7 cellular contexts compared by ENCODE assay signal in genomic region chr10:59884893-59885292, GRCh38. TPM values are rescaled to one million over a fixed set of nuclear protein-coding genes. Genes with fewer than 3 reads are reported as not detected.
DNase-seq lines count a peak whose midpoint lies in the region; ATAC-seq, FAIRE-seq and TF ChIP-seq lines count a peak whose summit lies in the region.
"Not testable (repeated sequence)": the region's sequence is repeated elsewhere in the genome, so short reads cannot be mapped to it uniquely, and the experiment has no call there.

No MANE protein-coding gene starts in this region.

- not testable (repeated sequence) for ATAC-seq in T-helper 17 cell

- H3F3A ChIP-seq in MM.1S (ENCODE audit: insufficient read depth, low read length): not testable (repeated sequence)

- H3K79me2 ChIP-seq in MM.1S (ENCODE audit: low read length): peaks cover 69% of the 10 kb centered on the region

- not testable (repeated sequence) for H3K9ac ChIP-seq in MM.1S (ENCODE audit: low read length)

- H3K4me3 ChIP-seq in MM.1S (ENCODE audit: low read length): not testable (repeated sequence)

- not testable (repeated sequence) for TF ChIP-seq POLR2A in GM12891 (IDR thresholded peaks at IDR 0.05; ENCODE audit: low read depth, low read length)

- not testable (repeated sequence) for H3K27me3 Mint-ChIP-seq in T-helper 17 cell; activated T-cell treated with anti-CD3 and anti-CD28 coated beads, Interleukin-2, amount 50 U/mL, for 24 hours; activated naive CD8-positive, alpha-beta T cell treated with anti-CD3 and anti-CD28 coated beads for 36 hours; immature natural killer cell (ENCODE audit: low read depth in 3 of 3); progenitor cell of endocrine pancreas

- H3K27me3 ChIP-seq in MM.1S (replicated peaks; ENCODE audit: insufficient read depth, low read length): not testable (repeated sequence)

- peaks cover 23% of the 10 kb centered on the region for H3K4me1 ChIP-seq in MM.1S (ENCODE audit: low read length)

- H2AFZ ChIP-seq in MM.1S (ENCODE audit: low read length): not testable (repeated sequence)

- not testable (repeated sequence) for H4K20me1 ChIP-seq in MM.1S (ENCODE audit: insufficient read depth, low read length)

- H3K4me1 Mint-ChIP-seq in T-helper 17 cell: peaks cover 63% of the 10 kb centered on the region
- H3K4me1 Mint-ChIP-seq in activated T-cell treated with anti-CD3 and anti-CD28 coated beads, Interleukin-2, amount 50 U/mL, for 24 hours (ENCODE audit: low read depth): peaks cover 91% of the 10 kb centered on the region
- peaks cover 81% of the 10 kb centered on the region for H3K4me1 Mint-ChIP-seq in activated naive CD8-positive, alpha-beta T cell treated with anti-CD3 and anti-CD28 coated beads for 36 hours
- H3K4me1 Mint-ChIP-seq in immature natural killer cell: peaks cover 82 to 88% of the 10 kb centered on the region in 2 donors
- peaks cover 12% of the 10 kb centered on the region for H3K4me1 Mint-ChIP-seq in progenitor cell of endocrine pancreas (ENCODE audit: low read depth)

- not testable (repeated sequence) for H3K9me3 ChIP-seq in MM.1S (replicated peaks; ENCODE audit: insufficient read depth, low read length); T-helper 17 cell (ENCODE audit: control insufficient read depth, low read length, poor library complexity, severe bottlenecking)

- not testable (repeated sequence) for TF ChIP-seq CTCF in MM.1S (IDR thresholded peaks at IDR 0.05; ENCODE audit: low read length); progenitor cell of endocrine pancreas (IDR thresholded peaks at IDR 0.05; ENCODE audit: unreplicated experiment)

- H3K4me3 Mint-ChIP-seq in T-helper 17 cell: peak overlapping the region; percentile 12
- not testable (repeated sequence) for H3K4me3 Mint-ChIP-seq in activated T-cell treated with anti-CD3 and anti-CD28 coated beads, Interleukin-2, amount 50 U/mL, for 24 hours; progenitor cell of endocrine pancreas (ENCODE audit: low read depth)
- H3K4me3 Mint-ChIP-seq in activated naive CD8-positive, alpha-beta T cell treated with anti-CD3 and anti-CD28 coated beads for 36 hours: peak overlapping the region; percentile 7
- peak overlapping the region in 4 of 5 donors; percentile 56 to 81 (median 58) for H3K4me3 Mint-ChIP-seq in immature natural killer cell

- not testable (repeated sequence) for H3K27ac ChIP-seq in MM.1S (ENCODE audit: low read length)

- H3K36me3 Mint-ChIP-seq in T-helper 17 cell (ENCODE audit: low read depth); immature natural killer cell; progenitor cell of endocrine pancreas (ENCODE audit: insufficient read depth): not testable (repeated sequence)
- H3K36me3 Mint-ChIP-seq in activated T-cell treated with anti-CD3 and anti-CD28 coated beads, Interleukin-2, amount 50 U/mL, for 24 hours (ENCODE audit: low read depth): peaks cover 39% of the 10 kb centered on the region
- peaks cover 44% of the 10 kb centered on the region for H3K36me3 Mint-ChIP-seq in activated naive CD8-positive, alpha-beta T cell treated with anti-CD3 and anti-CD28 coated beads for 36 hours

- peak; percentile 5 for FAIRE-seq in GM12891 (lab: Jason Lieb, UNC)

- H3K4me2 ChIP-seq in MM.1S (ENCODE audit: low read depth, low read length): peak overlapping the region; percentile 70

- H3K36me3 ChIP-seq in MM.1S (replicated peaks; ENCODE audit: insufficient read depth, low read length): not testable (repeated sequence)

- not testable (repeated sequence) for H3K9me3 Mint-ChIP-seq in activated T-cell treated with anti-CD3 and anti-CD28 coated beads, Interleukin-2, amount 50 U/mL, for 24 hours; activated naive CD8-positive, alpha-beta T cell treated with anti-CD3 and anti-CD28 coated beads for 36 hours; immature natural killer cell; progenitor cell of endocrine pancreas (ENCODE audit: low read depth)

- H3K27ac Mint-ChIP-seq in T-helper 17 cell (peak overlapping the region; percentile 90), immature natural killer cell (peak overlapping the region in 2 of 6 donors; percentile 9 to 64), progenitor cell of endocrine pancreas (peak overlapping the region; percentile 68)
- peak overlapping the region; percentile 53 for H3K27ac Mint-ChIP-seq in activated T-cell treated with anti-CD3 and anti-CD28 coated beads, Interleukin-2, amount 50 U/mL, for 24 hours
- not testable (repeated sequence) for H3K27ac Mint-ChIP-seq in activated naive CD8-positive, alpha-beta T cell treated with anti-CD3 and anti-CD28 coated beads for 36 hours

- not testable (repeated sequence) for DNase-seq in GM12891 (ENCODE audit: insufficient read length, low spot score); MM.1S; T-helper 17 cell; activated T-cell treated with anti-CD3 and anti-CD28 coated beads, Interleukin-2, amount 50 U/mL, for 24 hours; activated naive CD8-positive, alpha-beta T cell treated with anti-CD3 and anti-CD28 coated beads for 36 hours; immature natural killer cell; progenitor cell of endocrine pancreas (ENCODE audit: low spot score, unreplicated experiment)

- not testable (repeated sequence) for H3K9me2 ChIP-seq in MM.1S (replicated peaks; ENCODE audit: insufficient read depth, low read length)

RNA-seq across cellular contexts. Expression of gene CCDC6, which starts 21.5 kb away (rescaled TPM):
- polyA plus RNA-seq in GM12891 (2012; ENCODE audit: low read depth, missing spikeins): 12.9 TPM
- total RNA-seq in T-helper 17 cell (10 to 100 TPM; 25.3 to 27.0 TPM), progenitor cell of endocrine pancreas (57.6 TPM in 2 replicates)
- total RNA-seq in activated naive CD8-positive, alpha-beta T cell treated with anti-CD3 and anti-CD28 coated beads for 36 hours: 10 to 100 TPM; 45.5 to 47.5 TPM
- polyA plus RNA-seq in immature natural killer cell: 1 to 10 TPM; 1.6 to 3.5 (median 1.8) TPM
